16 cellular contexts compared by ENCODE assay signal in genomic region chr6:17851001-17851719, GRCh38.
DNase-seq lines count a peak whose midpoint lies in the region; ATAC-seq, FAIRE-seq and TF ChIP-seq lines count a peak whose summit lies in the region.
"Had no signal": no experiment of that assay in that cellular context is flagged by ENCODE, and none has a peak within 500 bp of the region (broad histone marks: within the 10 kb centered on the region; RNA-seq: fewer than 3 reads in every experiment).

No MANE protein-coding gene starts in this region.

- H3K36me3 ChIP-seq in astrocyte (ENCODE audit: insufficient read depth, low read length) (peaks cover 3% of the 10 kb centered on the region), breast epithelium (no peaks in the 10 kb centered on the region), Peyer's patch (peaks cover 0 to 41% (median 0%) of the 10 kb centered on the region in 3 donors)

- peak overlapping the region; percentile 67 for H3K27ac ChIP-seq in astrocyte (ENCODE audit: low read depth, low read length)
- peak overlapping the region; percentile 36 for H3K27ac ChIP-seq in foreskin keratinocyte
- no peak overlapping the region for H3K27ac ChIP-seq in breast epithelium
- H3K27ac ChIP-seq in Peyer's patch = peak overlapping the region in 1 of 4 donors; percentile 0
- H3K27ac ChIP-seq: right lobe of liver had no signal

- H3K9ac ChIP-seq in astrocyte (ENCODE audit: low read length) = peak overlapping the region; percentile 63

- H3K4me3 ChIP-seq in astrocyte (ENCODE audit: insufficient read depth, low read depth, low read length) (no peak overlapping the region), breast epithelium (no peak overlapping the region), Peyer's patch (no peak overlapping the region)
- H3K4me3 ChIP-seq: right lobe of liver had no signal

- H3K4me1 ChIP-seq in astrocyte (ENCODE audit: insufficient read depth, low read length) (peaks cover 18% of the 10 kb centered on the region), foreskin keratinocyte (peaks cover 20% of the 10 kb centered on the region), breast epithelium (no peaks in the 10 kb centered on the region), Peyer's patch (no peaks in the 10 kb centered on the region)
- H3K4me1 ChIP-seq: right lobe of liver had no signal

- peaks cover 16% of the 10 kb centered on the region for H3K36me3 Mint-ChIP-seq in astrocyte (ENCODE audit: low read depth, unreplicated experiment)

- H3K4me3 Mint-ChIP-seq in astrocyte (ENCODE audit: unreplicated experiment) = no peak overlapping the region
- H3K4me3 Mint-ChIP-seq: nephron had no signal

- H3K27me3 ChIP-seq in astrocyte (ENCODE audit: insufficient read depth, low read length) (no peaks in the 10 kb centered on the region), foreskin keratinocyte (no peaks in the 10 kb centered on the region), breast epithelium (no peaks in the 10 kb centered on the region), Peyer's patch (no peaks in the 10 kb centered on the region)
- H3K27me3 ChIP-seq: right lobe of liver had no signal

- H3K79me2 ChIP-seq in astrocyte (ENCODE audit: insufficient read depth, low read length) = no peaks in the 10 kb centered on the region

- no peaks in the 10 kb centered on the region for H3K9me3 Mint-ChIP-seq in astrocyte (ENCODE audit: unreplicated experiment)
- H3K9me3 Mint-ChIP-seq: nephron had no signal

- TF ChIP-seq CTCF in astrocyte (IDR thresholded peaks at IDR 0.05; ENCODE audit: insufficient read depth, low read depth, low read length) = no peak
- TF ChIP-seq CTCF in foreskin keratinocyte (conservative IDR thresholded peaks at IDR 0.05) = no peak
- no peak for TF ChIP-seq CTCF in breast epithelium (IDR thresholded peaks at IDR 0.05)
- no peak for TF ChIP-seq CTCF in Peyer's patch (IDR thresholded peaks at IDR 0.05)

- H3K9me3 ChIP-seq in astrocyte (ENCODE audit: insufficient read depth, low read depth, low read length) = no peaks in the 10 kb centered on the region
- H3K9me3 ChIP-seq in breast epithelium = no peaks in the 10 kb centered on the region
- H3K9me3 ChIP-seq in Peyer's patch = no peaks in the 10 kb centered on the region
- H3K9me3 ChIP-seq: right lobe of liver had no signal

- no peak overlapping the region for H2AFZ ChIP-seq in astrocyte (ENCODE audit: low read depth, low read length)

- ATAC-seq in HG02852 (IDR thresholded peaks at IDR 0.05; ENCODE audit: unreplicated experiment) (peak; percentile 59), foreskin keratinocyte (no peak), HG03097 (IDR thresholded peaks at IDR 0.05; ENCODE audit: low FRiP score, unreplicated experiment) (no peak), GM19351 (IDR thresholded peaks at IDR 0.05; ENCODE audit: unreplicated experiment) (no peak)
- ATAC-seq: HepG2, right lobe of liver had no signal

- H3K27me3 Mint-ChIP-seq in astrocyte (ENCODE audit: low read depth, unreplicated experiment) = no peaks in the 10 kb centered on the region

- no peak for FAIRE-seq in astrocyte (lab: Jason Lieb, UNC)
- FAIRE-seq: HepG2 had no signal

- H3K27ac Mint-ChIP-seq in astrocyte (ENCODE audit: unreplicated experiment) = no peak overlapping the region

- peak overlapping the region; percentile 53 for H3K4me2 ChIP-seq in astrocyte (ENCODE audit: low read length)

- DNase-seq in astrocyte (ENCODE audit: low read depth) (peak; percentile 45), foreskin keratinocyte (no peak), breast epithelium (ENCODE audit: low spot score in 2 of 2) (no peak), Peyer's patch (no peak)
- DNase-seq: activated CD4-positive, alpha-beta T cell treated with anti-CD3 and anti-CD28 coated beads for 4 hours; activated T-cell treated with anti-CD3 and anti-CD28 coated beads, Interleukin-2, amount 50 U/mL, for 1 hour; head of caudate nucleus; NCI-H1092; NCI-H510A; right lobe of liver; stimulated activated naive CD4-positive, alpha-beta T cell treated with Interleukin-2 at 50 U/mL for 16 hours had no signal

- intact Hi-C loops in breast epithelium (cut with DNase I; ENCODE audit: low total_unique reads) = no loop called here

- H3K4me1 Mint-ChIP-seq in astrocyte (ENCODE audit: low read depth, unreplicated experiment) = peaks cover 10% of the 10 kb centered on the region

- TF ChIP-seq POLR2A in breast epithelium (IDR thresholded peaks at IDR 0.05) (no peak), Peyer's patch (IDR thresholded peaks at IDR 0.05) (no peak)

- H4K20me1 ChIP-seq in astrocyte (ENCODE audit: insufficient read depth, low read length) = no peaks in the 10 kb centered on the region

Comparison
In these comparisons a context has a peak if more than half of its experiments do, and no peak if none do; other contexts are left out.
1. H3K27ac ChIP-seq: peak in astrocyte (single experiment) and foreskin keratinocyte (single experiment); none in breast epithelium (0 of 2).